In the genomic region with DNA sequence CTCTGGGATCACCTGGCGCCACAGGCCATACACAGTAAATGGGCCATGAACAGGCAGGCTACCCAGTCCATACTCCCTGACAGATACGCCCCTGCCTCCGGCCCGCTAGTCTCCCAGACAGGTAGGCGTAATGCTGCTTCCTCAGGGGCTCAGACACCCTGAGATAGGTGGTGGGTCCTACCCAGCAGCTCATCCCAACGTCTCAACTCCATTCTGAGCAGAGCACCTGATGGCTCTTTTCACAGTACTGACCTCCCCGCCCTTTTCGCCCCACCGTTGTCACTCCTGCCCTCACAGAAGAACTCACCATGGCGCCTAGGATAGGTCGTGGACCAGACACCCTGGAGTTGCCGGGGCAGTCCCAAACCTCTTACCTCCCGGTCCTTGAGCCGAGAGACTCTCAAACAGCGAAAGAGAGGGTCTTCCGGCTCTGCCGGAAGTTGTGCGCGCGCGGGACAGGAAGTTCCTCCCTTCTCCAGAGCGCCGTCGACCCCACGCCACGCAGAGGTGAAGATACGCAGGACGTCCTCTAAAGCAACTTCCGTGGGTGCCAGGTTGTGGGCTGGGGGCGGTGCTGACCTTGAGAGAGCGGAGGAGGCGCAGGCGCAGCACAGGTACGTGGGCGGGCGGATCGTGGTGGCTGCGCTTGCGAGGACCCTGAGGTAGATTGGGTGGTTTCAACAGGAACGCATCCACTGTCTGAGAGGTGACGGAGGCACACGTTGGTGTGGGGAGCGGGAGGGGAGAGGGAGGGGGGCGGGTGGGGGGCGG, we compare ENCODE assay signal across 1 cellular context.
TF ChIP-seq lines count a peak whose summit lies in the region.

Gene TMEM161B (minus strand): TSS at position 432 of the 771 bp plus-strand sequence. CDS start 122 bp downstream, at position 310.

TF ChIP-seq in HEK293, 187 proteins besides CTCF, POLR2A, EP300 and RAD21 (continued from another document):
- no peak for TF ChIP-seq HIC1 (tag by site-specific recombination; IDR thresholded peaks at IDR 0.05)
- TF ChIP-seq ZNF140 (tag by site-specific recombination; IDR thresholded peaks at IDR 0.05) = no peak
- no peak for TF ChIP-seq ZBTB8A (tag by site-specific recombination; IDR thresholded peaks at IDR 0.05)
- TF ChIP-seq, protein P1, sequence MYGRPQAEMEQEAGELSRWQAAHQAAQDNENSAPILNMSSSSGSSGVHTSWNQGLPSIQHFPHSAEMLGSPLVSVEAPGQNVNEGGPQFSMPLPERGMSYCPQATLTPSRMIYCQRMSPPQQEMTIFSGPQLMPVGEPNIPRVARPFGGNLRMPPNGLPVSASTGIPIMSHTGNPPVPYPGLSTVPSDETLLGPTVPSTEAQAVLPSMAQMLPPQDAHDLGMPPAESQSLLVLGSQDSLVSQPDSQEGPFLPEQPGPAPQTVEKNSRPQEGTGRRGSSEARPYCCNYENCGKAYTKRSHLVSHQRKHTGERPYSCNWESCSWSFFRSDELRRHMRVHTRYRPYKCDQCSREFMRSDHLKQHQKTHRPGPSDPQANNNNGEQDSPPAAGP (tag by site-specific recombination; IDR thresholded peaks at IDR 0.05) = no peak
- no peak for TF ChIP-seq ZSCAN5A (tag by site-specific recombination; IDR thresholded peaks at IDR 0.05)
- TF ChIP-seq ZNF654 (tag by site-specific recombination; IDR thresholded peaks at IDR 0.05; ENCODE audit: low read depth) = no peak
- no peak for TF ChIP-seq ZNF354C (tag by site-specific recombination; IDR thresholded peaks at IDR 0.05; ENCODE audit: borderline replicate concordance, low read depth)
- TF ChIP-seq ZNF221 (tag by site-specific recombination; IDR thresholded peaks at IDR 0.05; ENCODE audit: borderline replicate concordance) = no peak
- TF ChIP-seq ZNF768 (tag by site-specific recombination; IDR thresholded peaks at IDR 0.05) = no peak
- peak; percentile 70 for TF ChIP-seq SP3 (tag by site-specific recombination; IDR thresholded peaks at IDR 0.05)
- TF ChIP-seq SETDB1 (IDR thresholded peaks at IDR 0.05; ENCODE audit: insufficient read length, low read length) = no peak
- no peak for TF ChIP-seq ZNF707 (tag by site-specific recombination; IDR thresholded peaks at IDR 0.05)
- no peak for TF ChIP-seq KLF10 (tag by site-specific recombination; IDR thresholded peaks at IDR 0.05)
- no peak for TF ChIP-seq GLI2 (tag by site-specific recombination; IDR thresholded peaks at IDR 0.05; ENCODE audit: borderline replicate concordance, low read depth)
- TF ChIP-seq ZSCAN23 (tag by site-specific recombination; IDR thresholded peaks at IDR 0.05) = no peak
